In the genomic region with DNA sequence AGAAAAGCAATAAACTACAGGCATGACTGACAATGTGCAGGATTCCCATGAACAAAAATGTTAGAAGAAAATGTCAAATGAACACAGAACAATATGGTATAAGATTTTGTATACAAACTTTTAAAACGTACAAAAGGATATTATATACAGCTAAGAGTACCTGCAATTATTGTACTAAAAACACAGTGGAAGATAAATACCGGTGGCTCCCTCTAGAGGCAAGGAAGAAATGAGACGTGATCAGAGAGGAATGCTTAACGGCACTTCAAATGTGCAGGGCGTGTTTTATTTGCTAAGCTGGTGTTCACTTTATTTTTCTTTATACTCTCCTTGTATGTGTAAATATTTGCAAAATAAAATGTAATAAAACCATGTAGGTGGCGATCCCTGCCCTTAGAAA, we compare ENCODE assay signal across 8 cellular contexts.
DNase-seq lines count a peak whose midpoint lies in the region; ATAC-seq and TF ChIP-seq lines count a peak whose summit lies in the region.

No MANE protein-coding gene starts in this region.

- peaks cover 0 to 5% (median 3%) of the 10 kb centered on the region in 5 donors for H3K27me3 Mint-ChIP-seq in naive thymus-derived CD4-positive, alpha-beta T cell

- no peaks in the 10 kb centered on the region for H3K36me3 ChIP-seq in Loucy (ENCODE audit: insufficient read depth, low read length)
- H3K36me3 ChIP-seq in naive thymus-derived CD4-positive, alpha-beta T cell (ENCODE audit: control insufficient read depth in 2 of 3, insufficient read depth in 3 of 3, low read length in 3 of 3): no peaks in the 10 kb centered on the region

- H3K9me3 Mint-ChIP-seq in naive thymus-derived CD4-positive, alpha-beta T cell: peaks cover 0 to 7% (median 0%) of the 10 kb centered on the region in 11 donors

- intact Hi-C loops in naive thymus-derived CD4-positive, alpha-beta T cell (cut with micrococcal nuclease): loop anchor here (1.0 to 10.0 kb wide), 9 partner anchors 61 to 485 kb away; a partner anchor contains a TSS

- no peak overlapping the region for H2AFZ ChIP-seq in Loucy (ENCODE audit: low read length)

- H3K79me2 ChIP-seq in Loucy (ENCODE audit: insufficient read depth, low read length): no peaks in the 10 kb centered on the region

- H3K4me1 ChIP-seq in Loucy (ENCODE audit: insufficient read depth, low read length, poor library complexity, severe bottlenecking): peaks cover 19% of the 10 kb centered on the region
- peaks cover 0 to 6% of the 10 kb centered on the region in 2 donors for H3K4me1 ChIP-seq in naive thymus-derived CD4-positive, alpha-beta T cell (ENCODE audit: control insufficient read depth in 2 of 2, insufficient read depth in 2 of 2, low read length in 2 of 2)

- H3K9me2 ChIP-seq in Loucy (replicated peaks; ENCODE audit: low read depth, low read length): no peaks in the 10 kb centered on the region

- H3K4me3 ChIP-seq in AG04449 (ENCODE audit: low read depth, low read length) (no peak overlapping the region), Loucy (ENCODE audit: low read length, poor library complexity, severe bottlenecking) (no peak overlapping the region)
- no peak overlapping the region for H3K4me3 ChIP-seq in naive thymus-derived CD4-positive, alpha-beta T cell (ENCODE audit: low read length)

- H3K4me1 Mint-ChIP-seq in naive thymus-derived CD4-positive, alpha-beta T cell: peaks cover 0 to 43% (median 8%) of the 10 kb centered on the region in 7 donors

- no peak for DNase-seq in AG04449 (ENCODE audit: low read depth, low spot score)
- peak in 4 of 5 experiments; percentile 5 to 88 (median 18) for DNase-seq in T-helper 2 cell
- DNase-seq in effector CD8-positive, alpha-beta T cell (lab: John Stamatoyannopoulos, UW): peak; percentile 2
- peak in 7 of 9 donors; percentile 54 to 80 (median 72) for DNase-seq in naive thymus-derived CD4-positive, alpha-beta T cell
- DNase-seq in amygdala (lab: John Stamatoyannopoulos, UW): no peak
- DNase-seq in epidermal melanocyte (ENCODE audit: insufficient read length, low spot score): no peak

- H4K20me1 ChIP-seq in Loucy (ENCODE audit: insufficient read depth, low read length, poor library complexity, severe bottlenecking): no peaks in the 10 kb centered on the region

- no peak overlapping the region for H3K9ac ChIP-seq in Loucy (ENCODE audit: low read depth, low read length, poor library complexity, severe bottlenecking)

- ATAC-seq in GM18498 (IDR thresholded peaks at IDR 0.05; ENCODE audit: unreplicated experiment): peak; percentile 42
- ATAC-seq in naive thymus-derived CD4-positive, alpha-beta T cell: peak; percentile 94

- CTCF ChIA-PET in AG04449 (lab: Yijun Ruan, JAX): interaction anchor here (0.7 to 1.1 kb wide), 3 partner anchors 10 to 747 kb away, joined by 3 read pairs; no protein-coding TSS in a partner anchor
- CTCF ChIA-PET in naive thymus-derived CD4-positive, alpha-beta T cell (lab: Charles Lee): interaction anchor here (0.6 to 2.1 kb wide), 21 partner anchors 10 to 815 kb away, joined by 3 to 9 read pairs (median 3); no protein-coding TSS in a partner anchor

- H3K4me3 Mint-ChIP-seq in naive thymus-derived CD4-positive, alpha-beta T cell: peak overlapping the region in 1 of 10 donors; percentile 23

- H3K27me3 ChIP-seq in Loucy (ENCODE audit: insufficient read depth, low read length, poor library complexity, severe bottlenecking): no peaks in the 10 kb centered on the region
- no peaks in the 10 kb centered on the region for H3K27me3 ChIP-seq in naive thymus-derived CD4-positive, alpha-beta T cell (ENCODE audit: control insufficient read depth in 2 of 2, insufficient read depth in 2 of 2, low read length in 2 of 2)

- POLR2A ChIA-PET in AG04449 (lab: Yijun Ruan, JAX): no interaction called here
- POLR2A ChIA-PET in naive thymus-derived CD4-positive, alpha-beta T cell (lab: Charles Lee): interaction anchor here (0.8 to 1.1 kb wide), 2 partner anchors 39 to 62 kb away, joined by 3 read pairs; no protein-coding TSS in a partner anchor

- TF ChIP-seq CTCF in AG04449 (IDR thresholded peaks at IDR 0.05; ENCODE audit: insufficient read depth, low read length, missing control alignments) (peak; percentile 26), Loucy (conservative IDR thresholded peaks at IDR 0.05; ENCODE audit: low read length) (peak; percentile 91)

- no peaks in the 10 kb centered on the region for H3K9me3 ChIP-seq in Loucy (ENCODE audit: insufficient read depth, low read depth, low read length)
- no peaks in the 10 kb centered on the region for H3K9me3 ChIP-seq in naive thymus-derived CD4-positive, alpha-beta T cell (ENCODE audit: control insufficient read depth in 2 of 3, low read length in 3 of 3)

- peak overlapping the region; percentile 33 for H3K4me2 ChIP-seq in Loucy (ENCODE audit: low read depth, low read length, poor library complexity, severe bottlenecking)

- no peak overlapping the region for H3K27ac ChIP-seq in naive thymus-derived CD4-positive, alpha-beta T cell (ENCODE audit: low read depth, low read length)

- no peaks in the 10 kb centered on the region for H3F3A ChIP-seq in Loucy (ENCODE audit: low read depth)

- peaks cover 0 to 28% (median 0%) of the 10 kb centered on the region in 5 donors for H3K36me3 Mint-ChIP-seq in naive thymus-derived CD4-positive, alpha-beta T cell

- peak overlapping the region in 1 of 9 donors; percentile 7 for H3K27ac Mint-ChIP-seq in naive thymus-derived CD4-positive, alpha-beta T cell

Comparison
In these comparisons a context has a peak if more than half of its experiments do, and no peak if none do; other contexts are left out.
1. DNase-seq: peak in T-helper 2 cell (4 of 5), effector CD8-positive, alpha-beta T cell (single experiment) and naive thymus-derived CD4-positive, alpha-beta T cell (7 of 9); none in AG04449 (single experiment), amygdala (0 of 56) and epidermal melanocyte (single experiment).